18 cellular contexts compared by ENCODE assay signal in genomic region chr6:9112548-9112947, GRCh38.
"Had no signal": no experiment of that assay in that cellular context is flagged by ENCODE, and none has a peak within 500 bp of the region (broad histone marks: within the 10 kb centered on the region; RNA-seq: fewer than 3 reads in every experiment).

No MANE protein-coding gene starts in this region.

- H3K27ac Mint-ChIP-seq: naive B cell, nephron had no signal

- H3K36me3 Mint-ChIP-seq: naive B cell had no signal

- H3K4me1 ChIP-seq: heart right ventricle, stomach, transverse colon had no signal

- H3K9me3 ChIP-seq: heart right ventricle, stomach, thoracic aorta, transverse colon had no signal

- H3K27me3 ChIP-seq: heart right ventricle, stomach, transverse colon had no signal

- H3K4me1 Mint-ChIP-seq: naive B cell, nephron had no signal

- H3K27ac ChIP-seq: dorsolateral prefrontal cortex, heart right ventricle, stomach, thoracic aorta, transverse colon had no signal

- ATAC-seq: esophagus mucosa, heart right ventricle, left colon, left ventricle myocardium superior, right cardiac atrium had no signal

- H3K9me3 Mint-ChIP-seq: nephron had no signal

- H3K27me3 Mint-ChIP-seq: naive B cell had no signal

- H3K4me3 Mint-ChIP-seq: naive B cell, nephron had no signal

- DNase-seq: cortex of kidney; dorsolateral prefrontal cortex; effector CD8-positive, alpha-beta T cell; heart right ventricle; left colon; left ventricle myocardium superior; mesenchymal stem cell; naive B cell; right cardiac atrium; small intestine; stimulated activated CD4-positive, alpha-beta T cell treated with anti-CD3 and anti-CD28 coated beads, Interleukin-12 subunit alpha, Interleukin-12 subunit beta, amount 100 ng/mL, for 4 hours; stimulated activated naive CD4-positive, alpha-beta T cell; stomach; substantia nigra; transverse colon had no signal
